Comparison of ENCODE assay signal across 8 cellular contexts in genomic region chr3:132730891-132731580, GRCh38. TPM values are rescaled to one million over a fixed set of nuclear protein-coding genes. Genes with fewer than 3 reads are reported as not detected.
DNase-seq lines count a peak whose midpoint lies in the region; ATAC-seq and TF ChIP-seq lines count a peak whose summit lies in the region.

No MANE protein-coding gene starts in this region.

- H3K27ac ChIP-seq in gastrocnemius medialis: no peak overlapping the region

- intact Hi-C loops in gastrocnemius medialis (cut with DNase I; ENCODE audit: low total_unique reads): loop anchor here (1.0 kb wide), 2 partner anchors 653 to 692 kb away; no protein-coding TSS in a partner anchor

- H3K9me3 ChIP-seq in gastrocnemius medialis: no peaks in the 10 kb centered on the region

- DNase-seq in NCI-H1092 (lab: John Stamatoyannopoulos, UW) (peak; percentile 16), SKM-1 (lab: John Stamatoyannopoulos, UW; ENCODE audit: unreplicated experiment) (peak; percentile 38), foreskin fibroblast (peak; percentile 33 to 78), gastrocnemius medialis (no peak), T-helper 9 cell (no peak)
- no peak for DNase-seq in stimulated activated CD4-positive, alpha-beta T cell treated with anti-CD3 and anti-CD28 coated beads, Interleukin-1b, Interleukin-23, amount 100 ng/mL, for 48 hours

- in situ Hi-C loops in gastrocnemius medialis (cut with MboI; ENCODE audit: low sequenced_read_pairs in 4 of 4): loop anchor here (5.0 to 25.0 kb wide), 3 partner anchors 306 to 691 kb away; partner anchors contain the start of gene TMEM108 (in 3 of the 4)

- peaks cover 0 to 5% of the 10 kb centered on the region in 2 donors for H3K4me1 ChIP-seq in gastrocnemius medialis

- TF ChIP-seq CTCF in GM12872 (IDR thresholded peaks at IDR 0.05; ENCODE audit: insufficient read depth, low read depth, low read length) (peak; percentile 52; the same call in 2 of the 3 replicates), foreskin fibroblast (IDR thresholded peaks at IDR 0.05; ENCODE audit: low read depth, low read length) (peak; percentile 53), gastrocnemius medialis (IDR thresholded peaks at IDR 0.05 in 4 of 5, conservative IDR thresholded peaks at IDR 0.05 in 1 of 5) (peak in 4 of 5 experiments; percentile 14 to 41 (median 24))

- H3K4me3 ChIP-seq in foreskin fibroblast (ENCODE audit: low read depth in 1 of 2, low read length in 2 of 2) (no peak overlapping the region), gastrocnemius medialis (no peak overlapping the region)

- peak; percentile 54 to 77 for ATAC-seq in gastrocnemius medialis
- ATAC-seq in HG02610 (IDR thresholded peaks at IDR 0.05; ENCODE audit: unreplicated experiment): no peak

- no peak for TF ChIP-seq POLR2A in gastrocnemius medialis (IDR thresholded peaks at IDR 0.05)

- no peaks in the 10 kb centered on the region for H3K27me3 ChIP-seq in gastrocnemius medialis

- H3K36me3 ChIP-seq in gastrocnemius medialis: no peaks in the 10 kb centered on the region

RNA-seq across cellular contexts. Expression of gene NPHP3, which starts 8.8 kb away (rescaled TPM):
- 10 to 100 TPM in 2 of 4 donors, 1 to 10 TPM in 2; 6.3 to 13.4 (median 10.6) TPM for total RNA-seq in gastrocnemius medialis

Comparison
In these comparisons a context has a peak if more than half of its experiments do, and no peak if none do; other contexts are left out.
1. DNase-seq: peak in NCI-H1092 (single experiment), SKM-1 (single experiment) and foreskin fibroblast (2 of 2); none in gastrocnemius medialis (0 of 2), stimulated activated CD4-positive, alpha-beta T cell treated with anti-CD3 and anti-CD28 coated beads, Interleukin-1b, Interleukin-23, amount 100 ng/mL, for 48 hours (single experiment) and T-helper 9 cell (single experiment).
2. Peak in every context shown above with its lines, with median percentiles within 50 percentile points of each other: CTCF ChIP-seq.